ENCODE assay signal across 9 cellular contexts in genomic region chr6:130132286-130132701, GRCh38.
DNase-seq lines count a peak whose midpoint lies in the region; ATAC-seq and TF ChIP-seq lines count a peak whose summit lies in the region.
"Had no signal": no experiment of that assay in that cellular context is flagged by ENCODE, and none has a peak within 500 bp of the region (broad histone marks: within the 10 kb centered on the region; RNA-seq: fewer than 3 reads in every experiment).

No MANE protein-coding gene starts in this region.

- DNase-seq in activated CD4-positive, alpha-beta T cell treated with anti-CD3 and anti-CD28 coated beads for 48 hours: peak; percentile 68
- DNase-seq in activated CD4-positive, alpha-beta T cell treated with anti-CD3 and anti-CD28 coated beads for 1 hour: no peak
- DNase-seq in stimulated activated naive CD4-positive, alpha-beta T cell treated with Interleukin-2 at 50 U/mL for 16 hours (lab: John Stamatoyannopoulos, UW): peak; percentile 13
- DNase-seq in foreskin keratinocyte: no peak
- no peak for DNase-seq in gastrocnemius medialis
- no peak for DNase-seq in NCI-H187 (lab: John Stamatoyannopoulos, UW)

- H3K27me3 Mint-ChIP-seq in activated naive CD4-positive, alpha-beta T cell treated with anti-CD3 and anti-CD28 coated beads, Interleukin-2, amount 50 U/mL, for 24 hours: no peaks in the 10 kb centered on the region

- no peak for TF ChIP-seq POLR2A in gastrocnemius medialis (IDR thresholded peaks at IDR 0.05)

- intact Hi-C loops in gastrocnemius medialis (cut with DNase I; ENCODE audit: low total_unique reads): no loop called here

- peak overlapping the region; percentile 97 for H3K27ac Mint-ChIP-seq in activated naive CD4-positive, alpha-beta T cell treated with anti-CD3 and anti-CD28 coated beads, Interleukin-2, amount 50 U/mL, for 24 hours

- no peak for TF ChIP-seq CTCF in foreskin keratinocyte (conservative IDR thresholded peaks at IDR 0.05)
- TF ChIP-seq CTCF in gastrocnemius medialis (IDR thresholded peaks at IDR 0.05 in 4 of 5, conservative IDR thresholded peaks at IDR 0.05 in 1 of 5): no peak

- no peak overlapping the region for H3K4me3 ChIP-seq in gastrocnemius medialis

- H3K27ac ChIP-seq in foreskin keratinocyte (no peak overlapping the region), gastrocnemius medialis (no peak overlapping the region)
- H3K27ac ChIP-seq: VCaP had no signal

- peak overlapping the region; percentile 83 for H3K4me3 Mint-ChIP-seq in activated naive CD4-positive, alpha-beta T cell treated with anti-CD3 and anti-CD28 coated beads, Interleukin-2, amount 50 U/mL, for 24 hours

- no peaks in the 10 kb centered on the region for H3K9me3 ChIP-seq in gastrocnemius medialis

- ATAC-seq in HG03342 (IDR thresholded peaks at IDR 0.05; ENCODE audit: unreplicated experiment): peak; percentile 89
- no peak for ATAC-seq in foreskin keratinocyte
- no peak for ATAC-seq in gastrocnemius medialis

- no peaks in the 10 kb centered on the region for H3K36me3 ChIP-seq in gastrocnemius medialis

- peaks cover 13% of the 10 kb centered on the region for H3K4me1 ChIP-seq in foreskin keratinocyte
- H3K4me1 ChIP-seq in gastrocnemius medialis: no peaks in the 10 kb centered on the region

- H3K36me3 Mint-ChIP-seq in activated naive CD4-positive, alpha-beta T cell treated with anti-CD3 and anti-CD28 coated beads, Interleukin-2, amount 50 U/mL, for 24 hours: peaks cover 8% of the 10 kb centered on the region

- no peaks in the 10 kb centered on the region for H3K27me3 ChIP-seq in foreskin keratinocyte
- H3K27me3 ChIP-seq in gastrocnemius medialis: no peaks in the 10 kb centered on the region

- peaks cover 93% of the 10 kb centered on the region for H3K4me1 Mint-ChIP-seq in activated naive CD4-positive, alpha-beta T cell treated with anti-CD3 and anti-CD28 coated beads, Interleukin-2, amount 50 U/mL, for 24 hours

- in situ Hi-C loops in gastrocnemius medialis (cut with MboI; ENCODE audit: low sequenced_read_pairs in 4 of 4): no loop called here

- H3K9me3 Mint-ChIP-seq in activated naive CD4-positive, alpha-beta T cell treated with anti-CD3 and anti-CD28 coated beads, Interleukin-2, amount 50 U/mL, for 24 hours: no peaks in the 10 kb centered on the region

Comparison
In these comparisons a context has a peak if more than half of its experiments do, and no peak if none do; other contexts are left out.
1. DNase-seq: peak in activated CD4-positive, alpha-beta T cell treated with anti-CD3 and anti-CD28 coated beads for 48 hours (single experiment) and stimulated activated naive CD4-positive, alpha-beta T cell treated with Interleukin-2 at 50 U/mL for 16 hours (single experiment); none in activated CD4-positive, alpha-beta T cell treated with anti-CD3 and anti-CD28 coated beads for 1 hour (single experiment), foreskin keratinocyte (0 of 2), gastrocnemius medialis (0 of 2) and NCI-H187 (0 of 2).